In the genomic region with DNA sequence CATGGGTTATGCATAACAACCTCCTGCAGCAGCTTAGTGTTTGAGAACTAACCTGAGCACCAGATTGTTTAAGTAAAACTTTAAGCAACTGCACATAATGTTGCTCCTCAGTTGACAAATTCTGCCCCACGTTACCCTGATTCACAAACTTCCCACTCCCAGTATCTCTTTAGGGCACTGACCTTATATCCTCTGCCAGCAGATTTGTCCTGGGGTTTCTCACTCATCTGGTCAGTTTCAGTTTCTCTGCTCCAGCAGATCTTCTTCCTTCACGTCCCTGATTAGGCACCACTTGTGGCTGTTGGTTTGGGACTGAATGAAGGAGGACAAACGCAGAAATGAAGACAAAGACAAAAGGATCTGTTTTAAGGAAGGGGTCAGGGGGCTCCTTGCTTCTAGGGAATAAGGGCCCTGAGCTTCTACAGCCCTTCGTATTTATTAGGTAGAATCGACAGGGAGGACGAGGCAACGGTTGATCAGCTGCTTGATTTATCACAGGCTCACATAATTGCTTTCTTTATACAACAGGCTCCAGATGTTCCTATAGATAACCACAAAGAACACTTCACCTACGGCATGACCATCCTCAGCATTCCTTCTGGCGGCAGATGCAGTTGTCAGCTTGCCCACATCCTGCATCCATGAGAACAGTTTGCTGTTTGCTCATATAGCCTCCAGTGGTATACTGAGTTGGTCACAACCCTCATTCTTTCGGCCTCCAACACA, we compare ENCODE assay signal across 25 cellular contexts. TPM values are rescaled to one million over a fixed set of nuclear protein-coding genes. Genes with fewer than 3 reads are reported as not detected.
A peak's percentile ranks its signal among the peaks of the same experiment; 100 is the strongest.
DNase-seq lines count a peak whose midpoint lies in the region; ATAC-seq and TF ChIP-seq lines count a peak whose summit lies in the region.
"Had no signal": no experiment of that assay in that cellular context is flagged by ENCODE, and none has a peak within 500 bp of the region (broad histone marks: within the 10 kb centered on the region; RNA-seq: fewer than 3 reads in every experiment).

No MANE protein-coding gene starts in this region.

- H3K27ac ChIP-seq in foreskin keratinocyte (no peak overlapping the region), right atrium auricular region (no peak overlapping the region)
- H3K27ac ChIP-seq: colonic mucosa, KMS-11 had no signal

- peak overlapping the region; percentile 29 for H3K27ac Mint-ChIP-seq in stimulated activated effector memory CD8-positive, alpha-beta T cell treated with anti-CD3 and anti-CD28 coated beads, Interleukin-12 subunit alpha, Interleukin-12 subunit beta, amount 100 ng/mL, for 72 hours
- H3K27ac Mint-ChIP-seq: CD8-positive, alpha-beta memory T cell; endodermal cell; memory B cell; T-cell; type B pancreatic cell had no signal

- no peaks in the 10 kb centered on the region for H3K36me3 ChIP-seq in right atrium auricular region
- H3K36me3 ChIP-seq: colonic mucosa had no signal

- TF ChIP-seq CTCF in foreskin keratinocyte (conservative IDR thresholded peaks at IDR 0.05) (no peak), right atrium auricular region (IDR thresholded peaks at IDR 0.05) (no peak)

- H3K36me3 Mint-ChIP-seq in stimulated activated effector memory CD8-positive, alpha-beta T cell treated with anti-CD3 and anti-CD28 coated beads, Interleukin-12 subunit alpha, Interleukin-12 subunit beta, amount 100 ng/mL, for 72 hours: no peaks in the 10 kb centered on the region
- H3K36me3 Mint-ChIP-seq: CD8-positive, alpha-beta memory T cell; memory B cell; T-cell; type B pancreatic cell had no signal

- H3K4me1 ChIP-seq in foreskin keratinocyte (peaks cover 6% of the 10 kb centered on the region), right atrium auricular region (peaks cover 0 to 3% of the 10 kb centered on the region in 2 donors)
- H3K4me1 ChIP-seq: colonic mucosa had no signal

- peaks cover 4% of the 10 kb centered on the region for H3K4me1 Mint-ChIP-seq in stimulated activated effector memory CD8-positive, alpha-beta T cell treated with anti-CD3 and anti-CD28 coated beads, Interleukin-12 subunit alpha, Interleukin-12 subunit beta, amount 100 ng/mL, for 72 hours
- H3K4me1 Mint-ChIP-seq: endodermal cell had no signal

- peak; percentile 25 to 28 for DNase-seq in SHP77 (lab: John Stamatoyannopoulos, UW)
- no peak for DNase-seq in SHP77 treated with DMSO at 0.1 percent for 48 hours (lab: John Stamatoyannopoulos, UW)
- peak; percentile 72 to 88 for DNase-seq in foreskin keratinocyte
- no peak for DNase-seq in stimulated activated effector memory CD8-positive, alpha-beta T cell treated with anti-CD3 and anti-CD28 coated beads, Interleukin-12 subunit alpha, Interleukin-12 subunit beta, amount 100 ng/mL, for 72 hours (ENCODE audit: low spot score in 2 of 2)
- DNase-seq in right atrium auricular region (ENCODE audit: low spot score): no peak
- no peak for DNase-seq in NCI-H82 treated with DMSO at 0.1 percent for 48 hours (lab: John Stamatoyannopoulos, UW; ENCODE audit: unreplicated experiment)
- DNase-seq: 8988T; activated naive CD4-positive, alpha-beta T cell treated with Interleukin-2 at 50 U/mL for 16 hours; activated T-cell treated with anti-CD3 and anti-CD28 coated beads, Interleukin-2, amount 50 U/mL, for 48 hours; CD8-positive, alpha-beta memory T cell; colonic mucosa; endodermal cell; glutamatergic neuron; NCI-H1694 treated with DMSO at 0.1 percent for 48 hours; NCI-H2171 treated with DMSO at 0.1 percent for 48 hours; NCI-H748 treated with DMSO at 0.1 percent for 48 hours; occipital lobe; Right ventricle myocardium superior; stimulated activated CD4-positive, alpha-beta T cell treated with anti-CD3 and anti-CD28 coated beads, Interleukin-12 subunit alpha, Interleukin-12 subunit beta, amount 100 ng/mL, for 4 hours; stimulated activated CD4-positive, alpha-beta T cell treated with anti-CD3 and anti-CD28 coated beads, Interleukin-4, amount 100 ng/mL, for 4 hours; T-cell had no signal

- H3K4me3 Mint-ChIP-seq in stimulated activated effector memory CD8-positive, alpha-beta T cell treated with anti-CD3 and anti-CD28 coated beads, Interleukin-12 subunit alpha, Interleukin-12 subunit beta, amount 100 ng/mL, for 72 hours: no peak overlapping the region
- H3K4me3 Mint-ChIP-seq: CD8-positive, alpha-beta memory T cell; endodermal cell; memory B cell; T-cell; type B pancreatic cell had no signal

- H3K9me3 Mint-ChIP-seq in stimulated activated effector memory CD8-positive, alpha-beta T cell treated with anti-CD3 and anti-CD28 coated beads, Interleukin-12 subunit alpha, Interleukin-12 subunit beta, amount 100 ng/mL, for 72 hours: no peaks in the 10 kb centered on the region
- H3K9me3 Mint-ChIP-seq: CD8-positive, alpha-beta memory T cell; memory B cell; T-cell had no signal

- no peaks in the 10 kb centered on the region for H3K9me3 ChIP-seq in right atrium auricular region
- H3K9me3 ChIP-seq: colonic mucosa had no signal

- H3K27me3 ChIP-seq in foreskin keratinocyte: no peaks in the 10 kb centered on the region
- H3K27me3 ChIP-seq in right atrium auricular region: no peaks in the 10 kb centered on the region
- H3K27me3 ChIP-seq: colonic mucosa had no signal

- peak; percentile 24 for ATAC-seq in foreskin keratinocyte
- ATAC-seq in stimulated activated effector memory CD8-positive, alpha-beta T cell treated with anti-CD3 and anti-CD28 coated beads, Interleukin-12 subunit alpha, Interleukin-12 subunit beta, amount 100 ng/mL, for 72 hours: no peak
- ATAC-seq: HCT116, T-cell had no signal

- H3K4me3 ChIP-seq in right atrium auricular region: no peak overlapping the region
- H3K4me3 ChIP-seq: colonic mucosa had no signal

RNA-seq across cellular contexts. Expression of gene ZNF689, which starts 13.5 kb away (rescaled TPM):
- total RNA-seq in foreskin keratinocyte (7.6 and 8.4 TPM in 2 replicates), right atrium auricular region (1 to 10 TPM; 6.2 to 8.3 TPM)
- 3.6 and 4.2 TPM in 2 replicates for polyA plus RNA-seq in foreskin keratinocyte

RNA-seq across cellular contexts. Expression of gene PRR14, which starts 27.0 kb away (rescaled TPM):
- total RNA-seq in foreskin keratinocyte: 25.7 and 26.6 TPM in 2 replicates
- polyA plus RNA-seq in foreskin keratinocyte: 37.0 and 39.0 TPM in 2 replicates
- total RNA-seq in right atrium auricular region: 10 to 100 TPM; 12.3 to 17.3 TPM

RNA-seq across cellular contexts. Expression of gene FBRS, which starts 34.5 kb away (rescaled TPM):
- total RNA-seq in foreskin keratinocyte (23.0 and 25.2 TPM in 2 replicates), right atrium auricular region (10 to 100 TPM; 16.5 to 26.3 TPM)
- polyA plus RNA-seq in foreskin keratinocyte: 30.9 and 31.2 TPM in 2 replicates

RNA-seq across cellular contexts. Expression of gene ZNF785, which starts 38.2 kb away (rescaled TPM):
- total RNA-seq in foreskin keratinocyte (3.9 and 4.6 TPM in 2 replicates), right atrium auricular region (1 to 10 TPM; 5.5 to 6.0 TPM)
- 1.8 and 2.1 TPM in 2 replicates for polyA plus RNA-seq in foreskin keratinocyte

RNA-seq across cellular contexts. Expression of gene ZNF688, which starts 52.2 kb away (rescaled TPM):
- total RNA-seq in foreskin keratinocyte: 7.5 and 8.5 TPM in 2 replicates
- polyA plus RNA-seq in foreskin keratinocyte: 11.0 and 11.8 TPM in 2 replicates
- 10 to 100 TPM in 1 of 2 donors, 1 to 10 TPM in 1; 9.6 to 13.5 TPM for total RNA-seq in right atrium auricular region

Comparison
In these comparisons a context has a peak if more than half of its experiments do, and no peak if none do; other contexts are left out.
1. DNase-seq: peak in SHP77 (2 of 2) and foreskin keratinocyte (2 of 2); none in SHP77 treated with DMSO at 0.1 percent for 48 hours (single experiment), stimulated activated effector memory CD8-positive, alpha-beta T cell treated with anti-CD3 and anti-CD28 coated beads, Interleukin-12 subunit alpha, Interleukin-12 subunit beta, amount 100 ng/mL, for 72 hours (0 of 2), right atrium auricular region (single experiment) and NCI-H82 treated with DMSO at 0.1 percent for 48 hours (single experiment).